In genomic region chr1:9149837-9150581, GRCh38 we compare ENCODE assay signal across 16 cellular contexts. TPM values are rescaled to one million over a fixed set of nuclear protein-coding genes. Genes with fewer than 3 reads are reported as not detected.
A peak's percentile ranks its signal among the peaks of the same experiment; 100 is the strongest.
DNase-seq lines count a peak whose midpoint lies in the region; ATAC-seq and TF ChIP-seq lines count a peak whose summit lies in the region.
"Had no signal": no experiment of that assay in that cellular context is flagged by ENCODE, and none has a peak within 500 bp of the region (broad histone marks: within the 10 kb centered on the region; RNA-seq: fewer than 3 reads in every experiment).

No MANE protein-coding gene starts in this region.

- peak; percentile 59 to 73 for ATAC-seq in left cardiac atrium
- peak; percentile 30 to 81 for ATAC-seq in upper lobe of left lung (ENCODE audit: low FRiP score in 2 of 2)
- no peak for ATAC-seq in CD8-positive, alpha-beta T cell
- ATAC-seq in HG02798 (IDR thresholded peaks at IDR 0.05; ENCODE audit: poor library complexity, unreplicated experiment), result no peak
- ATAC-seq: GM23338 had no signal

- H3K27me3 Mint-ChIP-seq in CD8-positive, alpha-beta T cell (ENCODE audit: low read depth), result no peaks in the 10 kb centered on the region
- H3K27me3 Mint-ChIP-seq: CD8-positive, alpha-beta memory T cell had no signal

- H3K27ac ChIP-seq in adrenal gland, result peak overlapping the region in 4 of 5 donors; percentile 10 to 77 (median 39)
- H3K27ac ChIP-seq in parathyroid adenoma, result peak overlapping the region; percentile 42
- peak overlapping the region; percentile 74 to 82 (median 80) for H3K27ac ChIP-seq in upper lobe of left lung
- no peak overlapping the region for H3K27ac ChIP-seq in CD8-positive, alpha-beta T cell (ENCODE audit: low read depth, low read length)
- H3K27ac ChIP-seq: SJSA1 had no signal

- intact Hi-C loops in adrenal gland (cut with DNase I) (loop anchor here in 1 of 2 donors (5.0 kb wide), 1 partner anchor 32 kb away; no protein-coding TSS in a partner anchor), left cardiac atrium (cut with DNase I) (loop anchor here in 1 of 2 donors (10.0 kb wide), 1 partner anchor 45 kb away; no protein-coding TSS in a partner anchor)
- intact Hi-C loops in CD8-positive, alpha-beta T cell (cut with DNase I, micrococcal nuclease), result no loop called here

- H3K4me1 ChIP-seq in adrenal gland (replicated peaks in 1 of 2) (peaks cover 9 to 15% of the 10 kb centered on the region in 2 donors), parathyroid adenoma (no peaks in the 10 kb centered on the region), upper lobe of left lung (peaks cover 16 to 30% (median 24%) of the 10 kb centered on the region in 4 donors)
- H3K4me1 ChIP-seq in CD8-positive, alpha-beta T cell (ENCODE audit: insufficient read depth, low read length), result no peaks in the 10 kb centered on the region

- TF ChIP-seq POLR2A in adrenal gland (IDR thresholded peaks at IDR 0.05) (no peak), upper lobe of left lung (IDR thresholded peaks at IDR 0.05) (peak in 1 of 4 donors; percentile 37)

- TF ChIP-seq CTCF in adrenal gland (IDR thresholded peaks at IDR 0.05), result no peak
- no peak for TF ChIP-seq CTCF in parathyroid adenoma (IDR thresholded peaks at IDR 0.05)
- no peak for TF ChIP-seq CTCF in upper lobe of left lung (IDR thresholded peaks at IDR 0.05)
- TF ChIP-seq CTCF in CD8-positive, alpha-beta T cell (IDR thresholded peaks at IDR 0.05), result no peak

- no peak overlapping the region for H2AFZ ChIP-seq in parathyroid adenoma
- H2AFZ ChIP-seq: GM23338 had no signal

- no peaks in the 10 kb centered on the region for H3K4me1 Mint-ChIP-seq in CD8-positive, alpha-beta T cell (ENCODE audit: low read depth)
- H3K4me1 Mint-ChIP-seq: activated naive CD8-positive, alpha-beta T cell treated with anti-CD3 and anti-CD28 coated beads, Interleukin-2, amount 10 ng/mL, durations not matched to agents 7 days and 5 days; CD8-positive, alpha-beta memory T cell had no signal

- CTCF ChIA-PET in CD8-positive, alpha-beta T cell (lab: Charles Lee), result interaction anchor here (2.5 kb wide), 1 partner anchor 8 kb away, joined by 10 read pairs; no protein-coding TSS in a partner anchor

- H3K9ac ChIP-seq in parathyroid adenoma, result no peak overlapping the region

- no peaks in the 10 kb centered on the region for H3K9me3 Mint-ChIP-seq in CD8-positive, alpha-beta T cell
- H3K9me3 Mint-ChIP-seq: activated naive CD8-positive, alpha-beta T cell treated with anti-CD3 and anti-CD28 coated beads, Interleukin-2, amount 10 ng/mL, durations not matched to agents 7 days and 5 days; CD8-positive, alpha-beta memory T cell; GM23338 had no signal

- no peak overlapping the region for H3K4me3 Mint-ChIP-seq in CD8-positive, alpha-beta T cell
- H3K4me3 Mint-ChIP-seq: activated naive CD8-positive, alpha-beta T cell treated with anti-CD3 and anti-CD28 coated beads, Interleukin-2, amount 10 ng/mL, durations not matched to agents 7 days and 5 days; CD8-positive, alpha-beta memory T cell; GM23338 had no signal

- H3K9me3 ChIP-seq in adrenal gland (replicated peaks in 1 of 3) (no peaks in the 10 kb centered on the region), parathyroid adenoma (ENCODE audit: control insufficient read depth, low read length) (no peaks in the 10 kb centered on the region), upper lobe of left lung (no peaks in the 10 kb centered on the region)
- no peaks in the 10 kb centered on the region for H3K9me3 ChIP-seq in CD8-positive, alpha-beta T cell (ENCODE audit: low read length)
- H3K9me3 ChIP-seq: SJSA1 had no signal

- WGBS in adrenal gland, 4 donors, result 65 to 75% (median 66%) methylated on average over 12 to 17 of the region's 17 CpGs
- WGBS in upper lobe of left lung, 2 donors, result 65 to 72% methylated on average over 11 to 17 of the region's 17 CpGs

- TF ChIP-seq EP300 in upper lobe of left lung (IDR thresholded peaks at IDR 0.05), result no peak

- H3K4me3 ChIP-seq in adrenal gland (no peak overlapping the region), parathyroid adenoma (ENCODE audit: low read depth, low read length) (no peak overlapping the region), upper lobe of left lung (no peak overlapping the region)
- no peak overlapping the region for H3K4me3 ChIP-seq in CD8-positive, alpha-beta T cell (ENCODE audit: low read depth, low read length)
- H3K4me3 ChIP-seq: GM23338, SJSA1 had no signal

- peaks cover 3% of the 10 kb centered on the region for H3K79me2 ChIP-seq in parathyroid adenoma

- POLR2A ChIA-PET in CD8-positive, alpha-beta T cell (lab: Charles Lee), result no interaction called here

- no peak overlapping the region for H3K27ac Mint-ChIP-seq in CD8-positive, alpha-beta T cell
- H3K27ac Mint-ChIP-seq: activated naive CD8-positive, alpha-beta T cell treated with anti-CD3 and anti-CD28 coated beads, Interleukin-2, amount 10 ng/mL, durations not matched to agents 7 days and 5 days; GM23338 had no signal

- no peak overlapping the region for H3K4me2 ChIP-seq in parathyroid adenoma (ENCODE audit: low read length)
- H3K4me2 ChIP-seq: GM23338 had no signal

- H3K36me3 Mint-ChIP-seq in CD8-positive, alpha-beta T cell, result no peaks in the 10 kb centered on the region

- DNase-seq in adrenal gland (peak in 2 of 7 donors; percentile 36 to 56), left cardiac atrium (peak; percentile 42), upper lobe of left lung (peak; percentile 67 to 76), NCI-H526 treated with DMSO at 0.1 percent for 48 hours (lab: John Stamatoyannopoulos, UW) (no peak), GM03348 (ENCODE audit: low spot score) (no peak)
- DNase-seq in CD8-positive, alpha-beta T cell, result no peak
- DNase-seq: activated CD4-positive, alpha-beta T cell treated with anti-CD3 and anti-CD28 coated beads for 4 hours; activated naive CD8-positive, alpha-beta T cell treated with anti-CD3 and anti-CD28 coated beads, Interleukin-2, amount 10 ng/mL, durations not matched to agents 7 days and 5 days; NCI-H1694; NCI-H510A; T1000 had no signal

- H3K27me3 ChIP-seq in adrenal gland (no peaks in the 10 kb centered on the region), parathyroid adenoma (ENCODE audit: control insufficient read depth, insufficient read depth, low read length) (no peaks in the 10 kb centered on the region), upper lobe of left lung (no peaks in the 10 kb centered on the region)
- no peaks in the 10 kb centered on the region for H3K27me3 ChIP-seq in CD8-positive, alpha-beta T cell (ENCODE audit: insufficient read depth, low read length)
- H3K27me3 ChIP-seq: SJSA1 had no signal

- H3K36me3 ChIP-seq in adrenal gland (replicated peaks in 1 of 2) (peaks cover 0 to 7% of the 10 kb centered on the region in 2 donors), parathyroid adenoma (ENCODE audit: control insufficient read depth, insufficient read depth, low read length) (no peaks in the 10 kb centered on the region), upper lobe of left lung (no peaks in the 10 kb centered on the region)
- no peaks in the 10 kb centered on the region for H3K36me3 ChIP-seq in CD8-positive, alpha-beta T cell (ENCODE audit: insufficient read depth, low read length)

RNA-seq across cellular contexts. Expression of gene GPR157, which starts 21.1 kb away (rescaled TPM):
- total RNA-seq in adrenal gland, result 10 to 100 TPM in 4 of 8 donors, 1 to 10 TPM in 4; 5.0 to 16.8 (median 9.8) TPM
- polyA plus RNA-seq in adrenal gland, result 1 to 10 TPM; 2.0 to 6.7 (median 2.9) TPM
- 10 to 100 TPM; 18.8 to 40.6 TPM for total RNA-seq in left cardiac atrium
- 10 to 100 TPM; 12.0 to 26.5 (median 16.7) TPM for total RNA-seq in upper lobe of left lung
- 1 to 10 TPM; 1.9 to 2.9 TPM for total RNA-seq in CD8-positive, alpha-beta T cell

Comparison
In these comparisons a context has a peak if more than half of its experiments do, and no peak if none do; other contexts are left out.
1. DNase-seq: peak in left cardiac atrium (single experiment) and upper lobe of left lung (2 of 2); none in CD8-positive, alpha-beta T cell (0 of 7), NCI-H526 treated with DMSO at 0.1 percent for 48 hours (single experiment) and GM03348 (single experiment).
2. ATAC-seq: peak in left cardiac atrium (2 of 2) and upper lobe of left lung (2 of 2); none in CD8-positive, alpha-beta T cell (single experiment) and HG02798 (single experiment).